8 cellular contexts compared by ENCODE assay signal in genomic region chr14:80587096-80587724, GRCh38.
A peak's percentile ranks its signal among the peaks of the same experiment; 100 is the strongest.
DNase-seq lines count a peak whose midpoint lies in the region; ATAC-seq, FAIRE-seq and TF ChIP-seq lines count a peak whose summit lies in the region.

No MANE protein-coding gene starts in this region.

- RAD21 ChIA-PET in GM12878 (lab: Charles Lee; ENCODE audit: unreplicated experiment) = interaction anchor here (0.9 to 1.9 kb wide), 4 partner anchors 29 to 382 kb away, joined by 3 to 5 read pairs (median 4); no protein-coding TSS in a partner anchor

- peak; percentile 98 for FAIRE-seq in GM12878 (lab: Jason Lieb, UNC)

- in situ Hi-C loops in GM12878 (cut with MboI) = no loop called here

- H3K36me3 Mint-ChIP-seq in Caco-2 (ENCODE audit: insufficient read depth, unreplicated experiment) = no peaks in the 10 kb centered on the region

- H3K27me3 ChIP-seq in Caco-2 (replicated peaks; ENCODE audit: control insufficient read depth, insufficient read depth, low read length) (no peaks in the 10 kb centered on the region), GM12878 (replicated peaks in 1 of 2; ENCODE audit: control insufficient read depth in 2 of 2, insufficient read depth in 2 of 2, low read length in 1 of 2) (no peaks in the 10 kb centered on the region), liver (ENCODE audit: control insufficient read depth in 4 of 4, insufficient read depth in 4 of 4, low read length in 3 of 4) (no peaks in the 10 kb centered on the region), H7 (ENCODE audit: control insufficient read depth, insufficient read depth, low read length) (no peaks in the 10 kb centered on the region)

- no peak overlapping the region for H3K4me3 ChIP-seq in Caco-2 (ENCODE audit: low read depth, low read length)
- H3K4me3 ChIP-seq in GM12878 = no peak overlapping the region
- no peak overlapping the region for H3K4me3 ChIP-seq in liver (ENCODE audit: low read depth in 1 of 3, low read length in 3 of 3)
- H3K4me3 ChIP-seq in H7 (ENCODE audit: insufficient read depth, low read depth, low read length) = no peak overlapping the region

- H3K79me2 ChIP-seq in GM12878 (ENCODE audit: control insufficient read depth, insufficient read depth, low read length) = no peaks in the 10 kb centered on the region

- peak; percentile 94 for ATAC-seq in GM18499 (IDR thresholded peaks at IDR 0.05; ENCODE audit: insufficient read depth, unreplicated experiment)
- peak; percentile 95 for ATAC-seq in HG02759 (IDR thresholded peaks at IDR 0.05; ENCODE audit: unreplicated experiment)
- peak; percentile 97 for ATAC-seq in GM12878

- H3K4me3 Mint-ChIP-seq in Caco-2 (ENCODE audit: unreplicated experiment) = no peak overlapping the region

- CTCF ChIA-PET in Caco-2 (lab: Charles Lee) (interaction anchor here (0.8 to 1.0 kb wide), 2 partner anchors 41 to 531 kb away, joined by 3 to 8 read pairs; no protein-coding TSS in a partner anchor), GM12878 (lab: Yijun Ruan, JAX) (interaction anchor here (0.7 to 2.0 kb wide), 8 partner anchors 18 to 532 kb away, joined by 3 to 34 read pairs (median 5); no protein-coding TSS in a partner anchor)

- POLR2A ChIA-PET in Caco-2 (lab: Charles Lee) (no interaction called here), GM12878 (lab: Charles Lee) (no interaction called here)

- no peak for TF ChIP-seq POLR2A in GM12878 (IDR thresholded peaks at IDR 0.05; ENCODE audit: low read depth, low read length)

- DNase-seq in Caco-2 (no peak), NCI-H2081 (lab: John Stamatoyannopoulos, UW) (peak; percentile 10 to 13), GM12878 (ENCODE audit: low read depth, low spot score) (peak; percentile 89), H7 (no peak)
- DNase-seq in stimulated activated CD8-positive, alpha-beta memory T cell treated with anti-CD3 and anti-CD28 coated beads, Interleukin-4, amount 100 ng/mL, for 48 hours = no peak

- no peaks in the 10 kb centered on the region for H4K20me1 ChIP-seq in GM12878 (ENCODE audit: control insufficient read depth, insufficient read depth)

- TF ChIP-seq EP300 in GM12878 (IDR thresholded peaks at IDR 0.05; ENCODE audit: borderline replicate concordance in 1 of 2, control insufficient read depth in 1 of 2, low read depth in 2 of 2, low read length in 2 of 2) = peak; percentile 36 to 71; a peak in 2 of 4 replicates

- H3K9me3 ChIP-seq in Caco-2 (no peaks in the 10 kb centered on the region), GM12878 (replicated peaks; ENCODE audit: control insufficient read depth, insufficient read depth, low read length) (peaks cover 2% of the 10 kb centered on the region; the same call in 2 of the 3 replicates), liver (ENCODE audit: control insufficient read depth in 4 of 4, low read length in 3 of 4) (no peaks in the 10 kb centered on the region)

- peak; percentile 44 for TF ChIP-seq RAD21 in GM12878 (IDR thresholded peaks at IDR 0.05; ENCODE audit: insufficient read depth, low read depth, low read length)
- TF ChIP-seq RAD21 in liver (IDR thresholded peaks at IDR 0.05) = peak; percentile 54 to 63

- H3K4me1 Mint-ChIP-seq in Caco-2 (ENCODE audit: low read depth, unreplicated experiment) = peaks cover 12% of the 10 kb centered on the region

- H3K27me3 Mint-ChIP-seq in Caco-2 (ENCODE audit: insufficient read depth, unreplicated experiment) = no peaks in the 10 kb centered on the region

- no peak overlapping the region for H2AFZ ChIP-seq in GM12878 (ENCODE audit: control insufficient read depth, low read depth, low read length)

- H3K27ac ChIP-seq in GM12878 (ENCODE audit: control insufficient read depth, insufficient read depth) (no peak overlapping the region), liver (ENCODE audit: low read depth in 1 of 2, low read length in 2 of 2) (no peak overlapping the region)

- H3K4me1 ChIP-seq in Caco-2 = peaks cover 15% of the 10 kb centered on the region
- peaks cover 9% of the 10 kb centered on the region; the same call in 1 of the 2 replicates for H3K4me1 ChIP-seq in GM12878 (ENCODE audit: control insufficient read depth, insufficient read depth, low read length)
- H3K4me1 ChIP-seq in liver (ENCODE audit: control insufficient read depth in 4 of 4, insufficient read depth in 4 of 4, low read length in 3 of 4) = no peaks in the 10 kb centered on the region

- H3K36me3 ChIP-seq in Caco-2 (ENCODE audit: control insufficient read depth, insufficient read depth, low read length) (no peaks in the 10 kb centered on the region), GM12878 (ENCODE audit: control insufficient read depth in 2 of 2, insufficient read depth in 2 of 2, low read length in 1 of 2) (no peaks in the 10 kb centered on the region), liver (ENCODE audit: control insufficient read depth in 4 of 4, insufficient read depth in 3 of 4, low read depth in 1 of 4, low read length in 3 of 4) (no peaks in the 10 kb centered on the region), H7 (replicated peaks; ENCODE audit: control insufficient read depth, insufficient read depth, low read length) (no peaks in the 10 kb centered on the region)

- H3K27ac Mint-ChIP-seq in Caco-2 (ENCODE audit: unreplicated experiment) = no peak overlapping the region

- H3K4me2 ChIP-seq in GM12878 (ENCODE audit: control insufficient read depth, insufficient read depth) = no peak overlapping the region

- H3K9ac ChIP-seq in GM12878 (ENCODE audit: control insufficient read depth, insufficient read depth, low read length) (no peak overlapping the region), liver (ENCODE audit: low read depth in 1 of 2, low read length in 2 of 2) (no peak overlapping the region)

- intact Hi-C loops in Caco-2 (cut with micrococcal nuclease; ENCODE audit: unreplicated experiment) (loop anchor here (1.0 to 5.0 kb wide), 4 partner anchors 118 to 530 kb away; no protein-coding TSS in a partner anchor), GM12878 (cut with micrococcal nuclease; ENCODE audit: unreplicated experiment) (loop anchor here (1.0 to 5.0 kb wide), 3 partner anchors 260 to 375 kb away; partner anchors contain the start of gene DIO2)

- peaks cover 19% of the 10 kb centered on the region for H3K9me3 Mint-ChIP-seq in Caco-2 (ENCODE audit: unreplicated experiment)

- WGBS in GM12878 (ENCODE audit: insufficient coverage, insufficient replicate concordance, low lambda C conversion rate, missing lambda C conversion rate) = 2% methylated on average over 3 of the region's 3 CpGs
- WGBS in liver = 66% methylated on average over 3 of the region's 3 CpGs

- TF ChIP-seq CTCF in Caco-2 (IDR thresholded peaks at IDR 0.05; ENCODE audit: insufficient read depth in 1 of 2, low read depth in 1 of 2, low read length in 1 of 2, severe bottlenecking in 1 of 2, unreplicated experiment in 1 of 2) (peak; percentile 21 to 46), GM12878 (IDR thresholded peaks at IDR 0.05 in 2 of 3, conservative IDR thresholded peaks at IDR 0.05 in 1 of 3; ENCODE audit: control insufficient read depth in 2 of 3, extremely low read depth in 1 of 3, insufficient read depth in 1 of 3, low read depth in 3 of 3, low read length in 3 of 3) (peak; percentile 36 to 58 (median 46); a peak in 5 of 6 replicates), liver (IDR thresholded peaks at IDR 0.05; ENCODE audit: low read depth, low read length, missing input control) (peak; percentile 35)

- SMC1A ChIA-PET in GM12878 (lab: Charles Lee; ENCODE audit: uncharacterized antibody, unreplicated experiment) = interaction anchor here (0.8 to 2.5 kb wide), 6 partner anchors 19 to 385 kb away, joined by 3 to 12 read pairs (median 4); no protein-coding TSS in a partner anchor

- BruUV-seq in Caco-2 (replicated peaks; lab: Mats Ljungman, UMichigan) (no TSS peak), GM12878 (replicated peaks; lab: Mats Ljungman, UMichigan) (no TSS peak)

TF ChIP-seq in GM12878, 131 proteins besides CTCF, POLR2A, EP300 and RAD21 (continues in another document):
- TF ChIP-seq EGR1 (IDR thresholded peaks at IDR 0.05; ENCODE audit: borderline replicate concordance in 1 of 2, low read depth in 2 of 2, low read length in 2 of 2) (no peak), HSF1 (IDR thresholded peaks at IDR 0.05; ENCODE audit: low read depth, low read length) (no peak), MTA3 (IDR thresholded peaks at IDR 0.05; ENCODE audit: borderline replicate concordance, low read length) (peak; percentile 94; the same call in 1 of the 2 replicates), PML (IDR thresholded peaks at IDR 0.05; ENCODE audit: low read length) (peak; percentile 52; the same call in 1 of the 2 replicates), TCF12 (IDR thresholded peaks at IDR 0.05; ENCODE audit: low read depth, low read length) (no peak)

TF ChIP-seq in liver, 16 proteins besides CTCF, POLR2A, EP300 and RAD21:
- TF ChIP-seq RXRA (IDR thresholded peaks at IDR 0.05) = no peak
- no peak for TF ChIP-seq TAF1 (conservative IDR thresholded peaks at IDR 0.05)
- TF ChIP-seq HNF4G (IDR thresholded peaks at IDR 0.05) = no peak
- TF ChIP-seq ATF3 (IDR thresholded peaks at IDR 0.05) = no peak
- no peak for TF ChIP-seq NR2F2 (IDR thresholded peaks at IDR 0.05)
TF ChIP-seq in liver: peak in this region for 0.

Comparison
In these comparisons a context has a peak if more than half of its experiments do, and no peak if none do; other contexts are left out.
1. DNase-seq: peak in NCI-H2081 (2 of 2) and GM12878 (single experiment); none in Caco-2 (0 of 2), H7 (single experiment) and stimulated activated CD8-positive, alpha-beta memory T cell treated with anti-CD3 and anti-CD28 coated beads, Interleukin-4, amount 100 ng/mL, for 48 hours (single experiment).
2. Peak in every context shown above with its lines, with median percentiles within 50 percentile points of each other: CTCF ChIP-seq and ATAC-seq.